ENCODE assay signal across 32 cellular contexts in the genomic region with DNA sequence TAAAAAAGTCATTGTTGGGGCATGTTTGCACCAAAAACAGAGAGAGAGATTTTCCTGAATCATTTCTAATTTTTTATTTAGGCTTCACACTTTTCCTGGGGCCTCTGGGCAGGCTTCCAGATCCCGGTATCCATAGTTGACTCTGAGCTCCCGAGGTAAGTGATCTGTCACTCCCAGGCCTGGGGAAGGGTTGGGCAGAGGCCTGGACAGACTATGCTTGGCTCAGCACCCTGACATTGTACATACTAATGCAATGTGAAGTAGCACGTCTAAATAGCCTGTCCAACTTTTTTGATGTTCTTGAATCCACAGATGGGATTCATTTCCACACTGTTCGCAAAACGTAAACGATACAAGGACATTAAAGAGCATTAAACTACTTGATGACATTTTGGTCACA.
DNase-seq lines count a peak whose midpoint lies in the region; ATAC-seq, FAIRE-seq and TF ChIP-seq lines count a peak whose summit lies in the region.
"Had no signal": no experiment of that assay in that cellular context is flagged by ENCODE, and none has a peak within 500 bp of the region (broad histone marks: within the 10 kb centered on the region; RNA-seq: fewer than 3 reads in every experiment).

No MANE protein-coding gene starts in this region.

- H3K9me3 Mint-ChIP-seq in osteocyte (ENCODE audit: unreplicated experiment): no peaks in the 10 kb centered on the region
- no peaks in the 10 kb centered on the region for H3K9me3 Mint-ChIP-seq in stimulated activated naive CD8-positive, alpha-beta T cell treated with anti-CD3 and anti-CD28 coated beads, Interleukin-15, amount 100 ng/mL, for 72 hours
- H3K9me3 Mint-ChIP-seq: activated CD4-positive, alpha-beta memory T cell treated with anti-CD3 and anti-CD28 coated beads, Interleukin-2, amount 10 ng/mL, durations not matched to agents 7 days and 5 days; activated naive CD8-positive, alpha-beta T cell treated with anti-CD3 and anti-CD28 coated beads, Interleukin-2, amount 50 U/mL, for 24 hours; IgD-negative memory B cell; memory B cell; type B pancreatic cell had no signal

- peaks cover 0 to 19% (median 14%) of the 10 kb centered on the region in 4 experiments; a peak in 6 of 7 replicates for H3K4me1 ChIP-seq in H1 (replicated peaks in 1 of 4; ENCODE audit: control insufficient read depth in 3 of 4, insufficient read depth in 4 of 4, low read length in 3 of 4)

- no peak overlapping the region for H4K8ac ChIP-seq in H1 (ENCODE audit: extremely low read depth, insufficient read depth, low read length)

- H3K4me2 ChIP-seq in H1 (ENCODE audit: insufficient read depth in 1 of 2, low read depth in 2 of 2, low read length in 2 of 2): no peak overlapping the region

- H3K9ac ChIP-seq in H1 (replicated peaks in 1 of 4; ENCODE audit: extremely low read depth in 1 of 4, low read depth in 3 of 4, low read length in 3 of 4): no peak overlapping the region

- ATAC-seq in stimulated activated naive CD8-positive, alpha-beta T cell treated with anti-CD3 and anti-CD28 coated beads, Interleukin-15, amount 100 ng/mL, for 72 hours: no peak
- ATAC-seq: activated naive CD8-positive, alpha-beta T cell treated with anti-CD3 and anti-CD28 coated beads, Interleukin-2, amount 50 U/mL, for 24 hours; gastrocnemius medialis; stimulated activated effector memory CD8-positive, alpha-beta T cell treated with anti-CD3 and anti-CD28 coated beads, Interleukin-12 subunit alpha, Interleukin-12 subunit beta, amount 100 ng/mL, for 72 hours had no signal

- H2BK12ac ChIP-seq in H1 (ENCODE audit: low read depth, low read length): no peak overlapping the region

- no peak overlapping the region for H2AFZ ChIP-seq in H1 (ENCODE audit: low read length)

- DNase-seq in DMS 273 (lab: John Stamatoyannopoulos, UW; ENCODE audit: unreplicated experiment) (peak; percentile 1), DMS 273 treated with DMSO at 0.1 percent for 48 hours (lab: John Stamatoyannopoulos, UW) (no peak), NCI-H446 treated with DMSO at 0.1 percent for 48 hours (lab: John Stamatoyannopoulos, UW) (peak; percentile 58), H1 (ENCODE audit: low read depth in 1 of 2, low spot score in 2 of 2) (no peak), osteocyte (ENCODE audit: extremely low spot score, unreplicated experiment) (no peak), hippocampal formation (lab: John Stamatoyannopoulos, UW) (no peak), frontal cortex (ENCODE audit: low spot score in 2 of 2) (no peak)
- no peak for DNase-seq in stimulated activated naive CD8-positive, alpha-beta T cell treated with anti-CD3 and anti-CD28 coated beads, Interleukin-15, amount 100 ng/mL, for 72 hours
- DNase-seq: activated CD4-positive, alpha-beta memory T cell treated with anti-CD3 and anti-CD28 coated beads, Interleukin-2, amount 10 ng/mL, durations not matched to agents 7 days and 5 days; activated CD8-positive, alpha-beta memory T cell treated with anti-CD3 and anti-CD28 coated beads, Interleukin-2, amount 50 U/mL, for 4 hours; activated naive CD4-positive, alpha-beta T cell; activated naive CD8-positive, alpha-beta T cell treated with anti-CD3 and anti-CD28 coated beads, Interleukin-2, amount 50 U/mL, for 24 hours; gastrocnemius medialis; GOT3; HFFc6; immature natural killer cell; left cardiac atrium; NCI-H1694 treated with DMSO at 0.1 percent for 48 hours; NCI-H2171 treated with DMSO at 0.1 percent for 48 hours; NCI-H526; psoas muscle; SIG-M5; sigmoid colon; T-helper 9 cell had no signal

- TF ChIP-seq EP300 in H1 (IDR thresholded peaks at IDR 0.05; ENCODE audit: borderline replicate concordance in 1 of 2, low read depth in 2 of 2, low read length in 2 of 2): no peak

- no peak for TF ChIP-seq POLR2A in H1 (IDR thresholded peaks at IDR 0.05; ENCODE audit: control extremely low read depth in 1 of 2, low read depth in 2 of 2, low read length in 2 of 2)

- 0 out of 2 replicates have a peak overlapping the region, but pooled peaks have one; percentile 9 for H2BK20ac ChIP-seq in H1 (ENCODE audit: low read length)

- WGBS in H1 (ENCODE audit: extremely low coverage in 1 of 2, insufficient coverage in 1 of 2, insufficient read length in 1 of 2, insufficient replicate concordance in 2 of 2, low coverage in 1 of 2, low lambda C conversion rate in 2 of 2, missing lambda C conversion rate in 1 of 2), 2 experiments: 89% methylated on average over 6 of the region's 6 CpGs; no CpG with 5 or more reads in 1 of the 2 experiments

- H4K5ac ChIP-seq in H1 (ENCODE audit: insufficient read length, low read depth, low read length): no peak overlapping the region

- H3K4me1 Mint-ChIP-seq in osteocyte (ENCODE audit: unreplicated experiment): peaks cover 33% of the 10 kb centered on the region
- H3K4me1 Mint-ChIP-seq in stimulated activated naive CD8-positive, alpha-beta T cell treated with anti-CD3 and anti-CD28 coated beads, Interleukin-15, amount 100 ng/mL, for 72 hours: no peaks in the 10 kb centered on the region
- H3K4me1 Mint-ChIP-seq: activated CD4-positive, alpha-beta memory T cell treated with anti-CD3 and anti-CD28 coated beads, Interleukin-2, amount 10 ng/mL, durations not matched to agents 7 days and 5 days; activated naive CD8-positive, alpha-beta T cell treated with anti-CD3 and anti-CD28 coated beads, Interleukin-2, amount 50 U/mL, for 24 hours; central memory CD8-positive, alpha-beta T cell; IgD-negative memory B cell; immature natural killer cell; memory B cell; stimulated activated effector memory CD8-positive, alpha-beta T cell treated with anti-CD3 and anti-CD28 coated beads, Interleukin-12 subunit alpha, Interleukin-12 subunit beta, amount 100 ng/mL, for 72 hours had no signal

- no peak overlapping the region for H4K91ac ChIP-seq in H1 (replicated peaks; ENCODE audit: insufficient read length, low read length)

- H3K36me3 ChIP-seq in H1 (ENCODE audit: control insufficient read depth in 2 of 4, insufficient read depth in 4 of 4, low read length in 3 of 4): no peaks in the 10 kb centered on the region
- H3K36me3 ChIP-seq: gastrocnemius medialis, sigmoid colon had no signal

- H3K27ac ChIP-seq in H1 (ENCODE audit: low read depth, low read length): no peak overlapping the region
- H3K27ac ChIP-seq: 22Rv1, C4-2B, gastrocnemius medialis, psoas muscle, sigmoid colon had no signal

- no peak overlapping the region for H2BK15ac ChIP-seq in H1 (ENCODE audit: low read length)

- H3K36me3 Mint-ChIP-seq in osteocyte (ENCODE audit: unreplicated experiment): no peaks in the 10 kb centered on the region
- H3K36me3 Mint-ChIP-seq: IgD-negative memory B cell; immature natural killer cell; memory B cell; stimulated activated effector memory CD8-positive, alpha-beta T cell treated with anti-CD3 and anti-CD28 coated beads, Interleukin-12 subunit alpha, Interleukin-12 subunit beta, amount 100 ng/mL, for 72 hours; type B pancreatic cell had no signal

- FAIRE-seq in H1 (lab: Jason Lieb, UNC): no peak
- no peak for FAIRE-seq in frontal cortex (lab: Jason Lieb, UNC)
- FAIRE-seq: astrocyte had no signal

- POLR2A ChIA-PET in H1 (lab: Charles Lee; ENCODE audit: partially characterized antibody): interaction anchor here (0.6 kb wide), 2 partner anchors 573 to 786 kb away, joined by 3 to 4 read pairs; no protein-coding TSS in a partner anchor

- no peak overlapping the region for H2AK5ac ChIP-seq in H1 (ENCODE audit: low read depth, low read length)

- CTCF ChIA-PET in H1 (lab: Charles Lee; ENCODE audit: partially characterized antibody): interaction anchor here (0.6 to 2.2 kb wide), 9 partner anchors 10 to 514 kb away, joined by 3 to 10 read pairs (median 3); no protein-coding TSS in a partner anchor

- no peak overlapping the region for H3K18ac ChIP-seq in H1 (ENCODE audit: extremely low read depth, low read length)

- H3K56ac ChIP-seq in H1 (replicated peaks; ENCODE audit: insufficient read length, low read depth, low read length): no peak overlapping the region

- H3K9me3 ChIP-seq in H1 (ENCODE audit: insufficient read depth in 2 of 2, low read depth in 1 of 2, low read length in 1 of 2): no peaks in the 10 kb centered on the region
- H3K9me3 ChIP-seq: gastrocnemius medialis, psoas muscle had no signal

- no peaks in the 10 kb centered on the region for H3K79me2 ChIP-seq in H1 (ENCODE audit: control insufficient read depth in 1 of 2, insufficient read depth in 2 of 2, low read length in 2 of 2)

- no peaks in the 10 kb centered on the region for H4K20me1 ChIP-seq in H1 (replicated peaks in 1 of 2; ENCODE audit: control insufficient read depth in 1 of 2, insufficient read depth in 2 of 2, low read length in 2 of 2)

- TF ChIP-seq RAD21 in H1 (IDR thresholded peaks at IDR 0.05 in 1 of 2, conservative IDR thresholded peaks at IDR 0.05 in 1 of 2; ENCODE audit: low read depth in 2 of 2, low read length in 2 of 2): no peak

- H3K79me1 ChIP-seq in H1 (ENCODE audit: low read depth, low read length): no peaks in the 10 kb centered on the region

- no peak overlapping the region for H3K14ac ChIP-seq in H1 (ENCODE audit: insufficient read length)

- no peak overlapping the region for H2BK120ac ChIP-seq in H1 (replicated peaks; ENCODE audit: low read depth, low read length)

- H3K4me3 ChIP-seq in H1 (ENCODE audit: extremely low read depth in 1 of 4, insufficient read depth in 2 of 4, low read depth in 3 of 4, low read length in 4 of 4): no peak overlapping the region
- H3K4me3 ChIP-seq: gastrocnemius medialis, psoas muscle, sigmoid colon had no signal

- H3K23me2 ChIP-seq in H1 (ENCODE audit: low read depth, low read length): no peaks in the 10 kb centered on the region

- H3K27me3 Mint-ChIP-seq in osteocyte (ENCODE audit: unreplicated experiment): no peaks in the 10 kb centered on the region
- H3K27me3 Mint-ChIP-seq in stimulated activated naive CD8-positive, alpha-beta T cell treated with anti-CD3 and anti-CD28 coated beads, Interleukin-15, amount 100 ng/mL, for 72 hours: peaks cover 8% of the 10 kb centered on the region
- H3K27me3 Mint-ChIP-seq: activated CD4-positive, alpha-beta memory T cell treated with anti-CD3 and anti-CD28 coated beads, Interleukin-2, amount 10 ng/mL, durations not matched to agents 7 days and 5 days; activated naive CD8-positive, alpha-beta T cell treated with anti-CD3 and anti-CD28 coated beads, Interleukin-2, amount 50 U/mL, for 24 hours; central memory CD8-positive, alpha-beta T cell; type B pancreatic cell had no signal

- peak overlapping the region; percentile 42 for H3K27ac Mint-ChIP-seq in osteocyte (ENCODE audit: unreplicated experiment)
- no peak overlapping the region for H3K27ac Mint-ChIP-seq in stimulated activated naive CD8-positive, alpha-beta T cell treated with anti-CD3 and anti-CD28 coated beads, Interleukin-15, amount 100 ng/mL, for 72 hours
- H3K27ac Mint-ChIP-seq: activated CD4-positive, alpha-beta memory T cell treated with anti-CD3 and anti-CD28 coated beads, Interleukin-2, amount 10 ng/mL, durations not matched to agents 7 days and 5 days; activated naive CD8-positive, alpha-beta T cell treated with anti-CD3 and anti-CD28 coated beads, Interleukin-2, amount 50 U/mL, for 24 hours; HFFc6; IgD-negative memory B cell; immature natural killer cell; memory B cell; stimulated activated effector memory CD8-positive, alpha-beta T cell treated with anti-CD3 and anti-CD28 coated beads, Interleukin-12 subunit alpha, Interleukin-12 subunit beta, amount 100 ng/mL, for 72 hours; type B pancreatic cell had no signal

- no peak for TF ChIP-seq CTCF in H1 (IDR thresholded peaks at IDR 0.05; ENCODE audit: control extremely low read depth in 1 of 3, insufficient read depth in 1 of 3, low read depth in 1 of 3, low read length in 3 of 3)
- no peak for TF ChIP-seq CTCF in osteocyte (IDR thresholded peaks at IDR 0.05)

- H2BK5ac ChIP-seq in H1 (ENCODE audit: low read depth, low read length): no peak overlapping the region

- H3K4me3 Mint-ChIP-seq in osteocyte (ENCODE audit: unreplicated experiment): no peak overlapping the region
- no peak overlapping the region for H3K4me3 Mint-ChIP-seq in stimulated activated naive CD8-positive, alpha-beta T cell treated with anti-CD3 and anti-CD28 coated beads, Interleukin-15, amount 100 ng/mL, for 72 hours
- H3K4me3 Mint-ChIP-seq: activated CD4-positive, alpha-beta memory T cell treated with anti-CD3 and anti-CD28 coated beads, Interleukin-2, amount 10 ng/mL, durations not matched to agents 7 days and 5 days; activated naive CD8-positive, alpha-beta T cell treated with anti-CD3 and anti-CD28 coated beads, Interleukin-2, amount 50 U/mL, for 24 hours; central memory CD8-positive, alpha-beta T cell; HFFc6; IgD-negative memory B cell; immature natural killer cell; memory B cell; stimulated activated effector memory CD8-positive, alpha-beta T cell treated with anti-CD3 and anti-CD28 coated beads, Interleukin-12 subunit alpha, Interleukin-12 subunit beta, amount 100 ng/mL, for 72 hours; type B pancreatic cell had no signal

- H3K27me3 ChIP-seq in H1 (replicated peaks in 1 of 4; ENCODE audit: control insufficient read depth in 3 of 4, extremely low read depth in 1 of 4, insufficient read depth in 3 of 4, low read length in 3 of 4): no peaks in the 10 kb centered on the region; a peak in 2 of 7 replicates
- H3K27me3 ChIP-seq: gastrocnemius medialis had no signal

- no peak overlapping the region for H3K23ac ChIP-seq in H1 (ENCODE audit: insufficient read length)

- no peak overlapping the region for H3K4ac ChIP-seq in H1 (replicated peaks; ENCODE audit: insufficient read length, low read depth, low read length)

Comparison
In these comparisons a context has a peak if more than half of its experiments do, and no peak if none do; other contexts are left out.
1. DNase-seq: peak in DMS 273 (single experiment) and NCI-H446 treated with DMSO at 0.1 percent for 48 hours (single experiment); none in DMS 273 treated with DMSO at 0.1 percent for 48 hours (single experiment), H1 (0 of 2), osteocyte (single experiment), hippocampal formation (0 of 2), stimulated activated naive CD8-positive, alpha-beta T cell treated with anti-CD3 and anti-CD28 coated beads, Interleukin-15, amount 100 ng/mL, for 72 hours (0 of 2) and frontal cortex (0 of 2).